8 cellular contexts compared by ENCODE assay signal in the genomic region with DNA sequence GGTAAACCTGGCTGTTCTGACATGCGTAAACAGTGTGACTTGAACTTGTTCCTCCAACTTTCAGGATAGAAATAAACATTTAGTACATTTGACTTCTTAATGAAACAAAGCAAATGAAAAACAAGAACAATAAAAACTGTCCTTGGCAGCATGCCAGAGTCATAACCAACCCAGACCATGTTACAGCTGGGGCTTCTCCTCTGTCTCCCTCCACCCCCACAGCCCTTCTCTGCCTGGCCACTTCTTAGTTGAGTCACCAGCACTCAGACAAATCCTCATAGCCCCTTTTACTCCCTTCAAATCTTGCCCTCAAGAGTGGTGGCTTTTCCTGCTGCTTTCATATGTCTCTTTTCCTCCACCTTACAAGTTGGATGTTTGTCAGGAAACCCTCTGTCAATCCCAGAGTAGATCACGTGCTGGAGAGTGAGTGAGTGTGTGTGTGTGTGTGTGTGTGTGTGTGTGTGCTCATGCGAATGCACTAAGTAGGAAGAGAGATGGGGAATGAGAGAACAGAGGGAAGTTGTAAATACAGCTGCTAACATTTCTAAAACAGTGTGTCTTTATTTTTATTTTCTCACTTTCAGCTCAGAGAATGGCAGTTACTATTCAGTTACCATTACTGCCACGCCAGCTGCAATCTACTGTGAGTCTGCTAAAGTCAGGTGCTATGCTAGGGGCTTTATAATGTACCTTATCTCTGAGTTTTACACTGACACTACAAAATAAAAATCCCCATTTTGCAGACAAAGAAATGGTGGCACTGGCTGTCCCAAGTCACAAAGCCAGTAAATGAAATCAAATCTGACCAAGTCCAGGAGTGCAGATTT. TPM values are rescaled to one million over a fixed set of nuclear protein-coding genes. Genes with fewer than 3 reads are reported as not detected.
A peak's percentile ranks its signal among the peaks of the same experiment; 100 is the strongest.
DNase-seq lines count a peak whose midpoint lies in the region; ATAC-seq, FAIRE-seq and TF ChIP-seq lines count a peak whose summit lies in the region.

No MANE protein-coding gene starts in this region.

- DNase-seq in DMS153 (lab: John Stamatoyannopoulos, UW) (peak; percentile 90), HT-29 (ENCODE audit: low spot score) (peak; percentile 82), NOMO-1 treated with dmso at 0.1 percent for 144 hours (lab: John Stamatoyannopoulos, UW; ENCODE audit: unreplicated experiment) (peak; percentile 11), K562 (ENCODE audit: extremely low read depth in 1 of 4, low spot score in 3 of 4) (peak; percentile 27 to 70 (median 50)), keratinocyte (ENCODE audit: low read depth, low spot score) (no peak), SIG-M5 (lab: John Stamatoyannopoulos, UW) (no peak)
- peak; percentile 52 for DNase-seq in stimulated activated CD4-positive, alpha-beta T cell treated with anti-CD3 and anti-CD28 coated beads, Interleukin-4, amount 100 ng/mL, for 24 hours

- H3K79me2 ChIP-seq in K562 (ENCODE audit: control insufficient read depth, insufficient read depth, low read length) (no peaks in the 10 kb centered on the region), keratinocyte (ENCODE audit: control insufficient read depth, insufficient read depth, low read length) (peaks cover 29% of the 10 kb centered on the region)

- in situ Hi-C loops in K562 (cut with MboI), result no loop called here

- POLR2A ChIA-PET in K562 (lab: Yijun Ruan, JAX), result interaction anchor here (1.0 kb wide), 1 partner anchor 8 kb away, joined by 3 read pairs; no protein-coding TSS in a partner anchor

- TF ChIP-seq EP300 in K562 (IDR thresholded peaks at IDR 0.05; ENCODE audit: low read length), result no peak

- dilution Hi-C loops in keratinocyte (cut with MboI; ENCODE audit: extremely low pct_ligation_motif_present, low sequenced_read_pairs), result loop anchor here (25.0 kb wide), 1 partner anchor 314 kb away; no protein-coding TSS in a partner anchor

- ATAC-seq in GM21360 (IDR thresholded peaks at IDR 0.05; ENCODE audit: unreplicated experiment) (peak; percentile 52), K562 (peak; percentile 81)

- H3K4me2 ChIP-seq in K562 (ENCODE audit: insufficient read depth, low read length), result peak overlapping the region; percentile 33
- no peak overlapping the region for H3K4me2 ChIP-seq in keratinocyte (ENCODE audit: control insufficient read depth, extremely low read depth, insufficient read depth, low read depth, low read length)

- no peaks in the 10 kb centered on the region for H3K9me1 ChIP-seq in K562 (ENCODE audit: control insufficient read depth, insufficient read depth, low read length)
- no peaks in the 10 kb centered on the region for H3K9me1 ChIP-seq in keratinocyte (ENCODE audit: control insufficient read depth, extremely low read depth, insufficient read depth, low read length)

- FAIRE-seq in K562 (lab: Jason Lieb, UNC), result peak; percentile 81
- FAIRE-seq in keratinocyte (lab: Jason Lieb, UNC), result no peak

- 35% methylated on average over 4 of the region's 4 CpGs for WGBS in K562 (ENCODE audit: insufficient coverage, low coverage, missing lambda C conversion rate)

- no peak for TF ChIP-seq POLR2A in K562 (conservative IDR thresholded peaks at IDR 0.05)

- intact Hi-C loops in K562 (cut with micrococcal nuclease), result no loop called here

- H3K27ac ChIP-seq in K562 (ENCODE audit: extremely low read depth, low read depth, low read length) (peak overlapping the region; percentile 47; the same call in 2 of the 3 replicates), keratinocyte (ENCODE audit: control insufficient read depth, insufficient read depth, low read length) (peak overlapping the region; percentile 10)

- no peak for TF ChIP-seq CTCF in K562 (IDR thresholded peaks at IDR 0.05 in 2 of 3, conservative IDR thresholded peaks at IDR 0.05 in 1 of 3; ENCODE audit: insufficient read depth in 2 of 3, low read depth in 1 of 3, low read length in 3 of 3)
- TF ChIP-seq CTCF in keratinocyte (optimal IDR thresholded peaks at IDR 0.05 in 1 of 3, IDR thresholded peaks at IDR 0.05 in 1 of 3, conservative IDR thresholded peaks at IDR 0.05 in 1 of 3; ENCODE audit: extremely low read depth in 1 of 3, insufficient read depth in 2 of 3, low read length in 3 of 3), result no peak

- H4K20me1 ChIP-seq in K562 (replicated peaks; ENCODE audit: control insufficient read depth, insufficient read depth, low read length), result no peaks in the 10 kb centered on the region
- H4K20me1 ChIP-seq in keratinocyte (ENCODE audit: control insufficient read depth, extremely low read depth, insufficient read depth, low read length), result no peaks in the 10 kb centered on the region

- no peak overlapping the region for H3K4me3 ChIP-seq in K562
- H3K4me3 ChIP-seq in keratinocyte (ENCODE audit: control insufficient read depth in 2 of 3, extremely low read depth in 1 of 3, insufficient read depth in 2 of 3, low read depth in 1 of 3, low read length in 3 of 3), result no peak overlapping the region

- no peaks in the 10 kb centered on the region for H3K9me3 ChIP-seq in K562 (replicated peaks; ENCODE audit: control insufficient read depth, insufficient read depth, low read depth, low read length)
- no peaks in the 10 kb centered on the region for H3K9me3 ChIP-seq in keratinocyte (ENCODE audit: control insufficient read depth, low read depth, low read length)

- H3K9ac ChIP-seq in K562 (ENCODE audit: insufficient read depth in 1 of 2, low read depth in 2 of 2, low read length in 2 of 2), result peak overlapping the region in 1 of 2 experiments; percentile 16; a peak in 1 of 4 replicates
- no peak overlapping the region for H3K9ac ChIP-seq in keratinocyte (ENCODE audit: control insufficient read depth, extremely low read depth, insufficient read depth, low read length)

- H3K27me3 ChIP-seq in K562 (ENCODE audit: control insufficient read depth in 2 of 2, insufficient read depth in 2 of 2, low read length in 2 of 2), result no peaks in the 10 kb centered on the region
- no peaks in the 10 kb centered on the region for H3K27me3 ChIP-seq in keratinocyte (ENCODE audit: control insufficient read depth, extremely low read depth, insufficient read depth, low read length)

- CTCF ChIA-PET in K562 (lab: Yijun Ruan, JAX; ENCODE audit: low intra/inter-chr PET ratio), result no interaction called here

- H3K36me3 ChIP-seq in K562 (ENCODE audit: control insufficient read depth, insufficient read depth, low read length) (peaks cover 3% of the 10 kb centered on the region; the same call in 1 of the 3 replicates), keratinocyte (ENCODE audit: control insufficient read depth in 2 of 2, extremely low read depth in 1 of 2, insufficient read depth in 2 of 2, low read length in 2 of 2) (peaks cover 4 to 9% of the 10 kb centered on the region in 2 experiments)

- H3K4me1 ChIP-seq in K562 (replicated peaks in 1 of 2; ENCODE audit: control insufficient read depth in 2 of 2, insufficient read depth in 2 of 2, low read length in 2 of 2), result peaks cover 4 to 21% of the 10 kb centered on the region in 2 experiments; a peak in 4 of 5 replicates
- peaks cover 27% of the 10 kb centered on the region for H3K4me1 ChIP-seq in keratinocyte (ENCODE audit: control insufficient read depth, extremely low read depth, insufficient read depth, low read length)

- H2AFZ ChIP-seq in K562 (ENCODE audit: low read depth, low read length) (peak overlapping the region; percentile 69), keratinocyte (ENCODE audit: control insufficient read depth, low read length) (no peak overlapping the region)

- no peak for TF ChIP-seq RAD21 in K562 (CRISPR knock-in tag; conservative IDR thresholded peaks at IDR 0.05 in 1 of 2, IDR thresholded peaks at IDR 0.05 in 1 of 2)

- no TSS peak for BruUV-seq in K562 (replicated peaks; lab: Mats Ljungman, UMichigan)

RNA-seq across cellular contexts. Expression of a gene that starts 15.0 kb away (rescaled TPM):
- total RNA-seq in HT-29 (2014; rRNA removed; shearing (Covaris generic)), result 99.5 and 105 TPM in 2 replicates
- 31.3 and 49.9 TPM in 2 replicates for total RNA-seq in K562 (2011; cell fraction: chromatin; rRNA removed; ENCODE audit: low replicate concordance)
- 18.7 and 26.6 TPM in 2 replicates for total RNA-seq in K562 (2011; cell fraction: nucleolus; rRNA removed)
- total RNA-seq in K562 (2011; cell fraction: nucleoplasm; rRNA removed), result 35.0 and 62.6 TPM in 2 replicates
- total RNA-seq in K562 (2014; rRNA removed) (17.8 and 17.9 TPM in 2 replicates), K562 (2014; rRNA removed; fragmentation: Illumina TruSeq; extraction: Trizol) (19.3 and 20.0 TPM in 2 replicates), K562 (2015; rRNA removed; fragmentation: Illumina TruSeq; extraction: Trizol) (25.8 TPM in 2 replicates), K562 (2021) (16.6 and 18.4 TPM in 2 replicates)
- polyA plus RNA-seq in K562 (2011; rRNA removed) (17.3 and 21.0 TPM in 2 replicates), K562 (2014; fragmentation: Illumina TruSeq; extraction: Trizol) (16.9 and 18.9 TPM in 2 replicates), K562 (2014; fragmentation: Nextera tagmentation; extraction: Ambion mirVana) (1 to 10 TPM; 6.1 to 8.8 TPM), K562 (2014; rRNA removed) (10.1 and 14.9 TPM in 2 replicates), keratinocyte (47.4 to 78.8 TPM (median 72.2 TPM) in 3 replicates)
- polyA plus RNA-seq in K562 (2011; cell fraction: cytosol; rRNA removed), result 5.9 and 9.0 TPM in 2 replicates
- polyA plus RNA-seq in K562 (2011; cell fraction: nucleus; rRNA removed), result 10.3 and 14.5 TPM in 2 replicates
- 14.0 and 25.8 TPM in 2 replicates for polyA plus RNA-seq in K562 (2012)
- 47.7 and 52.6 TPM in 2 replicates for polyA minus RNA-seq in K562 (2011; rRNA and poly(A)+ RNA removed)
- 10.3 and 19.3 TPM in 2 replicates for polyA minus RNA-seq in K562 (2011; cell fraction: cytosol; rRNA and poly(A)+ RNA removed)
- polyA minus RNA-seq in K562 (2011; cell fraction: nucleus; rRNA and poly(A)+ RNA removed), result 16.0 and 24.0 TPM in 2 replicates
- 51.2 TPM for polyA plus RNA-seq in keratinocyte (2011; ENCODE audit: low read depth)
- polyA plus RNA-seq in keratinocyte (2011; cell fraction: cytosol; rRNA removed), result 31.5 and 56.8 TPM in 2 replicates
- 108 and 110 TPM in 2 replicates for polyA plus RNA-seq in keratinocyte (2011; cell fraction: nucleus; rRNA removed)
- 43.7 and 74.5 TPM in 2 replicates for polyA plus RNA-seq in keratinocyte (2012; ENCODE audit: low replicate concordance)
- 36.4 to 124 TPM (median 114 TPM) in 3 replicates for polyA minus RNA-seq in keratinocyte
- polyA minus RNA-seq in keratinocyte (2011; cell fraction: cytosol; rRNA and poly(A)+ RNA removed), result 65.6 TPM
- 95.4 and 181 TPM in 2 replicates for polyA minus RNA-seq in keratinocyte (2011; cell fraction: nucleus; rRNA and poly(A)+ RNA removed)

RNA-seq across cellular contexts. Expression of a gene that starts 50.4 kb away (rescaled TPM):
- 29.1 and 43.6 TPM in 2 replicates for total RNA-seq in HT-29 (2014; rRNA removed; shearing (Covaris generic))
- 34.2 and 138 TPM in 2 replicates for total RNA-seq in K562 (2011; cell fraction: chromatin; rRNA removed; ENCODE audit: low replicate concordance)
- 17.2 and 22.5 TPM in 2 replicates for total RNA-seq in K562 (2011; cell fraction: nucleolus; rRNA removed)
- 41.9 and 59.5 TPM in 2 replicates for total RNA-seq in K562 (2011; cell fraction: nucleoplasm; rRNA removed)
- total RNA-seq in K562 (2014; rRNA removed) (42.5 and 58.8 TPM in 2 replicates), K562 (2014; rRNA removed; fragmentation: Illumina TruSeq; extraction: Trizol) (94.6 and 113 TPM in 2 replicates), K562 (2015; rRNA removed; fragmentation: Illumina TruSeq; extraction: Trizol) (81.2 and 83.4 TPM in 2 replicates), K562 (2021) (67.7 and 70.2 TPM in 2 replicates)
- polyA plus RNA-seq in K562 (2011; rRNA removed) (89.3 and 115 TPM in 2 replicates), K562 (2014; fragmentation: Illumina TruSeq; extraction: Trizol) (65.0 and 70.5 TPM in 2 replicates), K562 (2014; fragmentation: Nextera tagmentation; extraction: Ambion mirVana) (10 to 100 TPM; 29.6 to 43.1 TPM), K562 (2014; rRNA removed) (55.1 and 57.5 TPM in 2 replicates), keratinocyte (28.1 to 59.2 TPM (median 33.8 TPM) in 3 replicates)
- polyA plus RNA-seq in K562 (2011; cell fraction: cytosol; rRNA removed), result 22.1 and 40.7 TPM in 2 replicates
- 42.9 and 80.8 TPM in 2 replicates for polyA plus RNA-seq in K562 (2011; cell fraction: nucleus; rRNA removed)
- polyA plus RNA-seq in K562 (2012), result 42.6 and 50.8 TPM in 2 replicates
- polyA minus RNA-seq in K562 (2011; rRNA and poly(A)+ RNA removed), result 215 and 219 TPM in 2 replicates
- polyA minus RNA-seq in K562 (2011; cell fraction: cytosol; rRNA and poly(A)+ RNA removed), result 58.7 and 70.0 TPM in 2 replicates
- 25.0 and 62.5 TPM in 2 replicates for polyA minus RNA-seq in K562 (2011; cell fraction: nucleus; rRNA and poly(A)+ RNA removed)
- polyA plus RNA-seq in keratinocyte (2011; ENCODE audit: low read depth), result 33.2 TPM
- polyA plus RNA-seq in keratinocyte (2011; cell fraction: cytosol; rRNA removed), result 13.8 and 31.2 TPM in 2 replicates
- polyA plus RNA-seq in keratinocyte (2011; cell fraction: nucleus; rRNA removed), result 25.4 and 35.0 TPM in 2 replicates
- 23.8 and 25.5 TPM in 2 replicates for polyA plus RNA-seq in keratinocyte (2012; ENCODE audit: low replicate concordance)
- 16.9 to 82.4 TPM (median 52.2 TPM) in 3 replicates for polyA minus RNA-seq in keratinocyte
- 28.6 TPM for polyA minus RNA-seq in keratinocyte (2011; cell fraction: cytosol; rRNA and poly(A)+ RNA removed)
- polyA minus RNA-seq in keratinocyte (2011; cell fraction: nucleus; rRNA and poly(A)+ RNA removed), result 14.5 and 30.8 TPM in 2 replicates

RNA-seq across cellular contexts. Expression of a gene that starts 52.9 kb away (rescaled TPM):
- 2.4 and 2.9 TPM in 2 replicates for total RNA-seq in HT-29 (2014; rRNA removed; shearing (Covaris generic))
- 1.3 and 1.8 TPM in 2 replicates for total RNA-seq in K562 (2011; cell fraction: chromatin; rRNA removed; ENCODE audit: low replicate concordance)
- 0.50 and 0.66 TPM in 2 replicates for total RNA-seq in K562 (2011; cell fraction: nucleolus; rRNA removed)
- total RNA-seq in K562 (2011; cell fraction: nucleoplasm; rRNA removed), result 1.5 and 5.1 TPM in 2 replicates
- 3.6 and 3.7 TPM in 2 replicates for total RNA-seq in K562 (2014; rRNA removed)
- 6.4 and 7.4 TPM in 2 replicates for total RNA-seq in K562 (2014; rRNA removed; fragmentation: Illumina TruSeq; extraction: Trizol)
- total RNA-seq in K562 (2015; rRNA removed; fragmentation: Illumina TruSeq; extraction: Trizol), result 12.0 and 15.6 TPM in 2 replicates
- total RNA-seq in K562 (2021), result 3.7 and 4.8 TPM in 2 replicates
- 0.38 and 4.8 TPM in 2 replicates for polyA plus RNA-seq in K562 (2011; rRNA removed)
- 1.2 TPM in 1 of 2 replicates, not detected in the other for polyA plus RNA-seq in K562 (2011; cell fraction: cytosol; rRNA removed)
- 0.07 and 1.3 TPM in 2 replicates for polyA plus RNA-seq in K562 (2011; cell fraction: nucleus; rRNA removed)
- 15.5 and 15.6 TPM in 2 replicates for polyA plus RNA-seq in K562 (2012)
- polyA plus RNA-seq in K562 (2014; fragmentation: Illumina TruSeq; extraction: Trizol), result 5.5 and 6.9 TPM in 2 replicates
- 10 to 100 TPM; 11.8 to 12.4 TPM for polyA plus RNA-seq in K562 (2014; fragmentation: Nextera tagmentation; extraction: Ambion mirVana)
- 5.0 and 5.9 TPM in 2 replicates for polyA plus RNA-seq in K562 (2014; rRNA removed)
- 0.27 and 3.5 TPM in 2 replicates for polyA minus RNA-seq in K562 (2011; rRNA and poly(A)+ RNA removed)
- 1.0 TPM in 1 of 2 replicates, not detected in the other for polyA minus RNA-seq in K562 (2011; cell fraction: cytosol; rRNA and poly(A)+ RNA removed)
- 0.56 and 0.81 TPM in 2 replicates for polyA minus RNA-seq in K562 (2011; cell fraction: nucleus; rRNA and poly(A)+ RNA removed)
- polyA plus RNA-seq in keratinocyte, result 0.16 to 0.29 TPM (median 0.28 TPM) in 3 replicates
- not detected for polyA plus RNA-seq in keratinocyte (2011; ENCODE audit: low read depth)
- polyA plus RNA-seq in keratinocyte (2011; cell fraction: cytosol; rRNA removed), result 0.16 TPM in 1 of 2 replicates, not detected in the other
- 0.05 and 0.48 TPM in 2 replicates for polyA plus RNA-seq in keratinocyte (2011; cell fraction: nucleus; rRNA removed)
- 0.39 TPM in 1 of 2 replicates, not detected in the other for polyA plus RNA-seq in keratinocyte (2012; ENCODE audit: low replicate concordance)
- 0.10 TPM in 1 of 3 replicates, not detected in the others for polyA minus RNA-seq in keratinocyte
- not detected for polyA minus RNA-seq in keratinocyte (2011; cell fraction: cytosol; rRNA and poly(A)+ RNA removed)
- polyA minus RNA-seq in keratinocyte (2011; cell fraction: nucleus; rRNA and poly(A)+ RNA removed), result not detected in 2 replicates

Comparison
In these comparisons a context has a peak if more than half of its experiments do, and no peak if none do; other contexts are left out.
1. DNase-seq: peak in DMS153 (single experiment), HT-29 (single experiment), NOMO-1 treated with dmso at 0.1 percent for 144 hours (single experiment), K562 (4 of 4) and stimulated activated CD4-positive, alpha-beta T cell treated with anti-CD3 and anti-CD28 coated beads, Interleukin-4, amount 100 ng/mL, for 24 hours (single experiment); none in keratinocyte (single experiment) and SIG-M5 (single experiment).